In the genomic region with DNA sequence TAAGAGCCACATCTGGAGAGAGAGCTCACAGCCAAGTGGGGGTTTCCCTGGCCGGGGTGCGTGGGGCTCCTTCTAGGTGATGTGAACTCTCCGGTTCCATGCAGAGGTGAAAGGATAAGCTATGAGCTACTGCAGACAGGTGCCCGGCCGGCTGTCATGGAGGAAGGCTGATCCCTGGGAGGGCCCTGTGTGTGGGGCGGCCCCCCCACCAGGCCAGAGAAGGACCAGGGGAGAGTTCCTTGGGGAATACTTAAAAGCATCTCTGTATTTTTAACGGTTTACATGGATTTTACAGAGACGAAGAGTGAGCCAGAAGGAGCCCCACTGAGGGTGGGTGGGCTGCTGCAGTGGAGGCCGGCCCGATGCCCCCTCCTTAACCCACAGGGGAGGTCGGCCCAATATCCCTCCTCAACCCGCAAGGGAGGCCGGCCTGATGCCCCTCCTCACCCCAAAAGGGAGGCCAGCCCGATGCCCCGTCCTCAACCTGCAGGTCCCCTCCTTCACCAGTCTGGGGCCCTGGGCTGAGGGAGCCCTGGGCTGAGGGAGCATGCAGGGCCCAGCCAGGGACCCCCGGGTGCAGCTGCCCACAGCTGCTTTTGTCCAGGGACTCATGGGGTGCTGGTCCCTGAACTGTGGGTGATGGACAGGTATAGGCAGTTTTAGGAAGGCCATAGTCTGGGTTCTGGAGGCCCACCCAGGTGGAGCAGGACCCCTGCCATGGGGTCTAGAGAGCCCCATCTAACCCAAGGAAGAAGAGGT, we compare ENCODE assay signal across 19 cellular contexts.
"Had no signal": no experiment of that assay in that cellular context is flagged by ENCODE, and none has a peak within 500 bp of the region (broad histone marks: within the 10 kb centered on the region; RNA-seq: fewer than 3 reads in every experiment).

No MANE protein-coding gene starts in this region.

- ATAC-seq: foreskin keratinocyte; left cardiac atrium; naive thymus-derived CD4-positive, alpha-beta T cell; stimulated activated memory B cell treated with anti-CD40 and anti-IgM and Interleukin-4, amounts not matched to agents 10 μg/mL and 1 μg/mL and 100 μg/mL, for 72 hours had no signal

- H3K27ac ChIP-seq: foreskin keratinocyte, neutrophil, right atrium auricular region, stomach, thoracic aorta, transverse colon had no signal

- H3K4me1 ChIP-seq: foreskin keratinocyte, right atrium auricular region, stomach, transverse colon had no signal

- DNase-seq: effector CD4-positive, alpha-beta T cell; endodermal cell; erythroblast; foreskin keratinocyte; immature natural killer cell; left cardiac atrium; mammary epithelial cell; naive thymus-derived CD4-positive, alpha-beta T cell; nephron progenitor cell; stimulated activated CD4-positive, alpha-beta T cell treated with anti-CD3 and anti-CD28 coated beads, Interleukin-15, amount 100 ng/mL, for 24 hours; stimulated activated CD4-positive, alpha-beta T cell treated with anti-CD3 and anti-CD28 coated beads, Interleukin-1b, Interleukin-23, amount 100 ng/mL, for 48 hours; stimulated activated CD4-positive, alpha-beta T cell treated with anti-CD3 and anti-CD28 coated beads, Interleukin-4, amount 100 ng/mL, for 24 hours; stomach; substantia nigra; transverse colon had no signal

- H3K9me3 ChIP-seq: neutrophil, right atrium auricular region, stomach, thoracic aorta, transverse colon had no signal

- H3K4me3 ChIP-seq: right atrium auricular region, stomach, thoracic aorta, transverse colon had no signal

- H3K27me3 ChIP-seq: foreskin keratinocyte, right atrium auricular region had no signal

- H3K36me3 ChIP-seq: neutrophil, right atrium auricular region, stomach, thoracic aorta, transverse colon had no signal
